8 cellular contexts compared by ENCODE assay signal in the genomic region with DNA sequence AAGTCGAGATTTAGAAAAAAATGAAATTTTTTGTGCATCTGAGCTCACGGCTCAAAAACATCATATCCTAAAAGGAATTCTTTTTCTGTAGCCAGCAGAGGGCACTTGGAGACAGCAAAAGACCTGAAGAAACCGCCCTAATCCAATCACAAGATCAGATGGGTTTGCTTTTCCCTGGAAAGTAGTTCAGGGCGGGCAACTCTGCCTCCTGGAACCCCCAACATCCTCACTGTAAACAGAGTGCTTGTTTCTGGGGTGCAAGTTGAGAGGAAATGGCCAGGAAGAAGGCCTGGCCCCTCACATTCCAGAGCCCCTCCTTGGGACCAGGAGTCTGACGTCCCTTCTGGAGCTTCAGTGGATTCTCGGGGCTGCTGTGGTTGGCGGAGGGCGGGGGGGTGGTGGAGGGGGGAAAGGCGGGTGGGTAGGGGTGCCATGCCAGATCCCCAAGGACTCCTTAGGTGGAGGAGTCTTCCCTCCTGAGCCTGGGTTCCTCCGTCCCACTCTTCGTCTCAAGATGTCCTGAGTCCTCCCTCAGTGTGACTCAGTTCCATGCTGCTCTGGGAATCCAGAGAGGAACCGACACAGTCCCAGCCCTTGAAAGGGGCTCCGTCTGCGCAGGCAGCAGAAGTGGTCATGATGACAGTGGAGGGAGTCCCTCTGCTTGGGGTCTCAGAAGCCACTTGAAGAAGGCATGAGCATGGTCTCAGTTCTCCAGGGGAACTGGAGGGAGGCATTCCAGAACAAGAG. TPM values are rescaled to one million over a fixed set of nuclear protein-coding genes. Genes with fewer than 3 reads are reported as not detected.
DNase-seq lines count a peak whose midpoint lies in the region; ATAC-seq, FAIRE-seq and TF ChIP-seq lines count a peak whose summit lies in the region.

No MANE protein-coding gene starts in this region.

- peak; percentile 86 to 88 for TF ChIP-seq RAD21 in H1 (IDR thresholded peaks at IDR 0.05 in 1 of 2, conservative IDR thresholded peaks at IDR 0.05 in 1 of 2; ENCODE audit: low read depth in 2 of 2, low read length in 2 of 2)

- no peaks in the 10 kb centered on the region for H3K4me1 ChIP-seq in cardiac muscle cell (ENCODE audit: low read depth)
- peaks cover 9% of the 10 kb centered on the region for H3K4me1 ChIP-seq in NT2/D1 (ENCODE audit: insufficient read depth, insufficient read length)
- 0 out of 7 replicates have a peak, but pooled peaks cover 0 to 4% (median 0%) of the 10 kb centered on the region in 4 experiments for H3K4me1 ChIP-seq in H1 (replicated peaks in 1 of 4; ENCODE audit: control insufficient read depth in 3 of 4, insufficient read depth in 4 of 4, low read length in 3 of 4)

- H3K9me3 ChIP-seq in cardiac muscle cell (ENCODE audit: low read depth) = no peaks in the 10 kb centered on the region
- no peaks in the 10 kb centered on the region for H3K9me3 ChIP-seq in NT2/D1 (ENCODE audit: insufficient read depth, low read length)
- no peaks in the 10 kb centered on the region for H3K9me3 ChIP-seq in H1 (ENCODE audit: insufficient read depth in 2 of 2, low read depth in 1 of 2, low read length in 1 of 2)

- H2BK12ac ChIP-seq in H1 (ENCODE audit: low read depth, low read length) = peak overlapping the region; percentile 84; the same call in 1 of the 2 replicates

- H2BK120ac ChIP-seq in H1 (replicated peaks; ENCODE audit: low read depth, low read length) = no peak overlapping the region

- intact Hi-C loops in Right ventricle myocardium inferior (cut with DNase I) = loop anchor here (5.0 to 10.0 kb wide), 4 partner anchors 212 to 525 kb away; no protein-coding TSS in a partner anchor
- intact Hi-C loops in activated T-helper 2 cell treated with anti-CD3 and anti-CD28 coated beads, Interferon-gamma antibody, Interleukin-2, Interleukin-4, amounts not matched to agents 10 μg/mL and 5 μg/mL and 100 μg/mL, durations not matched to agents 14 hours and 24 hours and 36 hours (cut with micrococcal nuclease) = loop anchor here (5.0 kb wide), 1 partner anchor 212 kb away; no protein-coding TSS in a partner anchor

- H3K27ac ChIP-seq in cardiac muscle cell = no peak overlapping the region
- no peak overlapping the region for H3K27ac ChIP-seq in H1 (ENCODE audit: low read depth, low read length)

- H3K14ac ChIP-seq in H1 (ENCODE audit: insufficient read length) = no peak overlapping the region

- H3K4ac ChIP-seq in H1 (replicated peaks; ENCODE audit: insufficient read length, low read depth, low read length) = no peak overlapping the region

- H3K79me1 ChIP-seq in H1 (ENCODE audit: low read depth, low read length) = no peaks in the 10 kb centered on the region

- no peak overlapping the region for H3K23ac ChIP-seq in H1 (ENCODE audit: insufficient read length)

- H4K91ac ChIP-seq in H1 (replicated peaks; ENCODE audit: insufficient read length, low read length) = no peak overlapping the region

- H3K9ac ChIP-seq in NT2/D1 (ENCODE audit: insufficient read length, low read depth) (peak overlapping the region; percentile 16), H1 (replicated peaks in 1 of 4; ENCODE audit: extremely low read depth in 1 of 4, low read depth in 3 of 4, low read length in 3 of 4) (no peak overlapping the region)

- peak overlapping the region in 1 of 2 experiments; percentile 5; a peak in 1 of 4 replicates for H3K4me2 ChIP-seq in H1 (ENCODE audit: insufficient read depth in 1 of 2, low read depth in 2 of 2, low read length in 2 of 2)

- no peak overlapping the region for H3K56ac ChIP-seq in H1 (replicated peaks; ENCODE audit: insufficient read length, low read depth, low read length)

- H4K5ac ChIP-seq in H1 (ENCODE audit: insufficient read length, low read depth, low read length) = no peak overlapping the region

- H2BK20ac ChIP-seq in H1 (ENCODE audit: low read length) = 0 out of 2 replicates have a peak overlapping the region, but pooled peaks have one; percentile 61

- H3K23me2 ChIP-seq in H1 (ENCODE audit: low read depth, low read length) = no peaks in the 10 kb centered on the region; the same call in 1 of the 2 replicates

- peak overlapping the region; percentile 43 for H3K27ac Mint-ChIP-seq in neural crest cell (ENCODE audit: unreplicated experiment)
- H3K27ac Mint-ChIP-seq in activated T-helper 2 cell treated with anti-CD3 and anti-CD28 coated beads, Interferon-gamma antibody, Interleukin-2, Interleukin-4, amounts not matched to agents 10 μg/mL and 5 μg/mL and 100 μg/mL, durations not matched to agents 14 hours and 24 hours and 36 hours = no peak overlapping the region

- peaks cover 3% of the 10 kb centered on the region for H3K36me3 Mint-ChIP-seq in neural crest cell (ENCODE audit: low read depth)
- peaks cover 6% of the 10 kb centered on the region for H3K36me3 Mint-ChIP-seq in activated T-helper 2 cell treated with anti-CD3 and anti-CD28 coated beads, Interferon-gamma antibody, Interleukin-2, Interleukin-4, amounts not matched to agents 10 μg/mL and 5 μg/mL and 100 μg/mL, durations not matched to agents 14 hours and 24 hours and 36 hours (ENCODE audit: low read depth)

- no peak for TF ChIP-seq EP300 in H1 (IDR thresholded peaks at IDR 0.05; ENCODE audit: borderline replicate concordance in 1 of 2, low read depth in 2 of 2, low read length in 2 of 2)

- 73% methylated on average over 11 of the region's 14 CpGs; no CpG with 5 or more reads in 1 of the 2 experiments for WGBS in H1 (ENCODE audit: extremely low coverage in 1 of 2, insufficient coverage in 1 of 2, insufficient read length in 1 of 2, insufficient replicate concordance in 2 of 2, low coverage in 1 of 2, low lambda C conversion rate in 2 of 2, missing lambda C conversion rate in 1 of 2), 2 experiments

- H3K4me3 ChIP-seq in cardiac muscle cell (no peak overlapping the region), NT2/D1 (ENCODE audit: insufficient read length, low read depth) (no peak overlapping the region), H1 (ENCODE audit: extremely low read depth in 1 of 4, insufficient read depth in 2 of 4, low read depth in 3 of 4, low read length in 4 of 4) (no peak overlapping the region)

- no peak overlapping the region for H2AK5ac ChIP-seq in H1 (ENCODE audit: low read depth, low read length)

- FAIRE-seq in H1 (lab: Jason Lieb, UNC) = peak; percentile 78
- FAIRE-seq in GM12892 (lab: Jason Lieb, UNC) = no peak

- H2BK15ac ChIP-seq in H1 (ENCODE audit: low read length) = peak overlapping the region; percentile 48; the same call in 1 of the 2 replicates

- TF ChIP-seq CTCF in cardiac muscle cell (IDR thresholded peaks at IDR 0.05; ENCODE audit: low read depth, low read length) = peak; percentile 61
- TF ChIP-seq CTCF in H1 (IDR thresholded peaks at IDR 0.05; ENCODE audit: control extremely low read depth in 1 of 3, insufficient read depth in 1 of 3, low read depth in 1 of 3, low read length in 3 of 3) = peak in 2 of 3 experiments; percentile 61 to 67; a peak in 3 of 4 replicates
- peak; percentile 72 for TF ChIP-seq CTCF in neural crest cell (conservative IDR thresholded peaks at IDR 0.05)

- H3K36me3 ChIP-seq in cardiac muscle cell = no peaks in the 10 kb centered on the region
- no peaks in the 10 kb centered on the region for H3K36me3 ChIP-seq in NT2/D1 (ENCODE audit: insufficient read depth, insufficient read length, low read length)
- no peaks in the 10 kb centered on the region; a peak in 1 of 8 replicates for H3K36me3 ChIP-seq in H1 (ENCODE audit: control insufficient read depth in 2 of 4, insufficient read depth in 4 of 4, low read length in 3 of 4)

- H4K8ac ChIP-seq in H1 (ENCODE audit: extremely low read depth, insufficient read depth, low read length) = no peak overlapping the region

- H3K27me3 Mint-ChIP-seq in neural crest cell (ENCODE audit: low read depth) = peaks cover 5% of the 10 kb centered on the region
- peaks cover 10% of the 10 kb centered on the region for H3K27me3 Mint-ChIP-seq in activated T-helper 2 cell treated with anti-CD3 and anti-CD28 coated beads, Interferon-gamma antibody, Interleukin-2, Interleukin-4, amounts not matched to agents 10 μg/mL and 5 μg/mL and 100 μg/mL, durations not matched to agents 14 hours and 24 hours and 36 hours (ENCODE audit: low read depth)

- DNase-seq in cardiac muscle cell (ENCODE audit: low read depth in 1 of 2, low spot score in 1 of 2) = peak; percentile 52 to 69
- no peak for DNase-seq in Right ventricle myocardium inferior (ENCODE audit: missing footprints)
- peak; percentile 51 for DNase-seq in NT2/D1 (ENCODE audit: low read depth, low spot score)
- no peak for DNase-seq in H1 (ENCODE audit: low read depth in 1 of 2, low spot score in 2 of 2)
- no peak for DNase-seq in neural crest cell (ENCODE audit: low read depth, low spot score)
- DNase-seq in GM12892 (ENCODE audit: insufficient read length) = no peak
- DNase-seq in activated T-helper 2 cell treated with anti-CD3 and anti-CD28 coated beads, Interferon-gamma antibody, Interleukin-2, Interleukin-4, amounts not matched to agents 10 μg/mL and 5 μg/mL and 100 μg/mL, durations not matched to agents 14 hours and 24 hours and 36 hours (ENCODE audit: low spot score) = no peak

- H3K18ac ChIP-seq in H1 (ENCODE audit: extremely low read depth, low read length) = no peak overlapping the region

- H3K4me3 Mint-ChIP-seq in neural crest cell = no peak overlapping the region
- H3K4me3 Mint-ChIP-seq in activated T-helper 2 cell treated with anti-CD3 and anti-CD28 coated beads, Interferon-gamma antibody, Interleukin-2, Interleukin-4, amounts not matched to agents 10 μg/mL and 5 μg/mL and 100 μg/mL, durations not matched to agents 14 hours and 24 hours and 36 hours (ENCODE audit: low read depth) = no peak overlapping the region

- no peak overlapping the region for H2BK5ac ChIP-seq in H1 (ENCODE audit: low read depth, low read length)

- ATAC-seq in Right ventricle myocardium inferior = no peak
- ATAC-seq in GM18502 (IDR thresholded peaks at IDR 0.05; ENCODE audit: poor library complexity, unreplicated experiment) = no peak

- TF ChIP-seq POLR2A in H1 (IDR thresholded peaks at IDR 0.05; ENCODE audit: control extremely low read depth in 1 of 2, low read depth in 2 of 2, low read length in 2 of 2) = no peak
- no peak for TF ChIP-seq POLR2A in GM12892 (IDR thresholded peaks at IDR 0.05; ENCODE audit: low read depth, low read length)

- H3K4me1 Mint-ChIP-seq in neural crest cell = peaks cover 7% of the 10 kb centered on the region
- H3K4me1 Mint-ChIP-seq in activated T-helper 2 cell treated with anti-CD3 and anti-CD28 coated beads, Interferon-gamma antibody, Interleukin-2, Interleukin-4, amounts not matched to agents 10 μg/mL and 5 μg/mL and 100 μg/mL, durations not matched to agents 14 hours and 24 hours and 36 hours (ENCODE audit: low read depth) = peaks cover 3% of the 10 kb centered on the region

- no peaks in the 10 kb centered on the region for H3K27me3 ChIP-seq in cardiac muscle cell
- no peaks in the 10 kb centered on the region for H3K27me3 ChIP-seq in NT2/D1 (ENCODE audit: insufficient read depth, insufficient read length)
- no peaks in the 10 kb centered on the region; a peak in 1 of 7 replicates for H3K27me3 ChIP-seq in H1 (replicated peaks in 1 of 4; ENCODE audit: control insufficient read depth in 3 of 4, extremely low read depth in 1 of 4, insufficient read depth in 3 of 4, low read length in 3 of 4)

- POLR2A ChIA-PET in H1 (lab: Charles Lee; ENCODE audit: partially characterized antibody) = interaction anchor here (0.6 to 1.1 kb wide), 3 partner anchors 46 to 321 kb away, joined by 3 to 5 read pairs (median 3); no protein-coding TSS in a partner anchor

- no peaks in the 10 kb centered on the region for H4K20me1 ChIP-seq in H1 (replicated peaks in 1 of 2; ENCODE audit: control insufficient read depth in 1 of 2, insufficient read depth in 2 of 2, low read length in 2 of 2)

- H3K9me3 Mint-ChIP-seq in neural crest cell = no peaks in the 10 kb centered on the region
- no peaks in the 10 kb centered on the region for H3K9me3 Mint-ChIP-seq in activated T-helper 2 cell treated with anti-CD3 and anti-CD28 coated beads, Interferon-gamma antibody, Interleukin-2, Interleukin-4, amounts not matched to agents 10 μg/mL and 5 μg/mL and 100 μg/mL, durations not matched to agents 14 hours and 24 hours and 36 hours

- peak overlapping the region; percentile 96 for H2AFZ ChIP-seq in H1 (ENCODE audit: low read length)

- H3K79me2 ChIP-seq in H1 (ENCODE audit: control insufficient read depth in 1 of 2, insufficient read depth in 2 of 2, low read length in 2 of 2) = no peaks in the 10 kb centered on the region

- CTCF ChIA-PET in H1 (lab: Charles Lee; ENCODE audit: partially characterized antibody) = interaction anchor here (0.6 to 6.1 kb wide), 47 partner anchors 11 to 422 kb away, joined by 3 to 69 read pairs (median 4); partner anchors contain the start of gene VIPR1

RNA-seq across cellular contexts. Expression of gene CCK, which starts 35.9 kb away (rescaled TPM):
- total RNA-seq in cardiac muscle cell (0.39 TPM in 1 of 2 replicates, not detected in the other), Right ventricle myocardium inferior (not detected), neural crest cell (not detected in 2 replicates)
- polyA plus RNA-seq in cardiac muscle cell (0.65 TPM in 1 of 2 replicates, not detected in the other), H1 (2011; rRNA removed) (2.8 and 3.5 TPM in 2 replicates)
- 0.99 and 2.4 TPM in 2 replicates for total RNA-seq in H1 (2021; fragmentation: NEBNext Ultra II Directional; extraction: Animal tissue kit (Norgen Biotek cat#: 25700))
- 2.3 TPM for polyA plus RNA-seq in H1 (2011; cell fraction: cytosol; rRNA removed)
- polyA plus RNA-seq in H1 (2011; cell fraction: nucleus; rRNA removed) = 1.7 TPM
- polyA plus RNA-seq in H1 (2012, experiment 1 of 2) = 1.0 to 1.7 TPM (median 1.5 TPM) in 4 replicates
- 0.93 TPM for polyA plus RNA-seq in H1 (2012, experiment 2 of 2)
- polyA plus RNA-seq in H1 (2013, experiment 1 of 2) = 0.55 TPM
- 0.99 TPM for polyA plus RNA-seq in H1 (2013, experiment 2 of 2)
- 0.46 TPM in 1 of 2 replicates, not detected in the other for polyA minus RNA-seq in H1 (2011; rRNA and poly(A)+ RNA removed)
- not detected for polyA minus RNA-seq in H1 (2011; cell fraction: cytosol; rRNA and poly(A)+ RNA removed)
- 1.3 TPM for polyA minus RNA-seq in H1 (2011; cell fraction: nucleus; rRNA and poly(A)+ RNA removed)
- polyA plus RNA-seq in GM12892 (2012; ENCODE audit: missing spikeins) = not detected
- not detected in 2 replicates for total RNA-seq in activated T-helper 2 cell treated with anti-CD3 and anti-CD28 coated beads, Interferon-gamma antibody, Interleukin-2, Interleukin-4, amounts not matched to agents 10 μg/mL and 5 μg/mL and 100 μg/mL, durations not matched to agents 14 hours and 24 hours and 36 hours

Comparison
In these comparisons a context has a peak if more than half of its experiments do, and no peak if none do; other contexts are left out.
1. DNase-seq: peak in cardiac muscle cell (2 of 2) and NT2/D1 (single experiment); none in Right ventricle myocardium inferior (single experiment), H1 (0 of 2), neural crest cell (single experiment), GM12892 (single experiment) and activated T-helper 2 cell treated with anti-CD3 and anti-CD28 coated beads, Interferon-gamma antibody, Interleukin-2, Interleukin-4, amounts not matched to agents 10 μg/mL and 5 μg/mL and 100 μg/mL, durations not matched to agents 14 hours and 24 hours and 36 hours (single experiment).
2. Peak in every context shown above with its lines, with median percentiles within 50 percentile points of each other: CTCF ChIP-seq.